ENCODE assay signal across 10 cellular contexts in genomic region chr12:99130808-99131538, GRCh38.
A peak's percentile ranks its signal among the peaks of the same experiment; 100 is the strongest.
DNase-seq lines count a peak whose midpoint lies in the region; ATAC-seq lines count a peak whose summit lies in the region.
"Had no signal": no experiment of that assay in that cellular context is flagged by ENCODE, and none has a peak within 500 bp of the region (broad histone marks: within the 10 kb centered on the region; RNA-seq: fewer than 3 reads in every experiment).

No MANE protein-coding gene starts in this region.

- 44% methylated on average over 3 of the region's 3 CpGs for WGBS in right cardiac atrium

- H3K36me3 Mint-ChIP-seq in CD4-positive, alpha-beta memory T cell: no peaks in the 10 kb centered on the region
- no peaks in the 10 kb centered on the region for H3K36me3 Mint-ChIP-seq in stimulated activated effector memory CD8-positive, alpha-beta T cell treated with anti-CD3 and anti-CD28 coated beads, Interleukin-12 subunit alpha, Interleukin-12 subunit beta, amount 100 ng/mL, for 72 hours

- H3K36me3 ChIP-seq in CD4-positive, alpha-beta memory T cell (ENCODE audit: insufficient read depth, low read length): no peaks in the 10 kb centered on the region

- no peaks in the 10 kb centered on the region for H3K4me1 Mint-ChIP-seq in CD4-positive, alpha-beta memory T cell
- no peaks in the 10 kb centered on the region for H3K4me1 Mint-ChIP-seq in stimulated activated effector memory CD8-positive, alpha-beta T cell treated with anti-CD3 and anti-CD28 coated beads, Interleukin-12 subunit alpha, Interleukin-12 subunit beta, amount 100 ng/mL, for 72 hours

- no peaks in the 10 kb centered on the region for H3K27me3 ChIP-seq in right cardiac atrium (ENCODE audit: control insufficient read depth, insufficient read depth)
- no peaks in the 10 kb centered on the region for H3K27me3 ChIP-seq in CD4-positive, alpha-beta memory T cell (ENCODE audit: insufficient read depth, low read length)

- H3K4me1 ChIP-seq in right cardiac atrium (ENCODE audit: control insufficient read depth, insufficient read depth, low read length): no peaks in the 10 kb centered on the region
- H3K4me1 ChIP-seq in CD4-positive, alpha-beta memory T cell (ENCODE audit: insufficient read depth, low read length): no peaks in the 10 kb centered on the region

- CTCF ChIA-PET in CD4-positive, alpha-beta memory T cell (lab: Charles Lee; ENCODE audit: partially characterized antibody): no interaction called here

- H3K27me3 Mint-ChIP-seq in CD4-positive, alpha-beta memory T cell: no peaks in the 10 kb centered on the region

- H3K9me3 ChIP-seq in right cardiac atrium (ENCODE audit: control insufficient read depth, low read length): no peaks in the 10 kb centered on the region
- no peaks in the 10 kb centered on the region for H3K9me3 ChIP-seq in CD4-positive, alpha-beta memory T cell (ENCODE audit: control insufficient read depth in 1 of 2, low read length in 2 of 2)

- intact Hi-C loops in right cardiac atrium (cut with DNase I): no loop called here
- intact Hi-C loops in CD4-positive, alpha-beta memory T cell (cut with micrococcal nuclease): no loop called here

- H3K27ac ChIP-seq in right cardiac atrium (ENCODE audit: low read length): peak overlapping the region; percentile 67
- no peak overlapping the region for H3K27ac ChIP-seq in CD4-positive, alpha-beta memory T cell (ENCODE audit: low read depth, low read length)

- ATAC-seq in GM18508 (IDR thresholded peaks at IDR 0.05; ENCODE audit: insufficient read depth, unreplicated experiment) (peak; percentile 95), HG02588 (IDR thresholded peaks at IDR 0.05; ENCODE audit: unreplicated experiment) (peak; percentile 90), right cardiac atrium (peak in 1 of 2 donors; percentile 57)
- ATAC-seq in stimulated activated effector memory CD8-positive, alpha-beta T cell treated with anti-CD3 and anti-CD28 coated beads, Interleukin-12 subunit alpha, Interleukin-12 subunit beta, amount 100 ng/mL, for 72 hours: no peak
- ATAC-seq: Panc1 had no signal

- peak overlapping the region; percentile 6 for H3K4me3 ChIP-seq in right cardiac atrium (ENCODE audit: low read length)
- H3K4me3 ChIP-seq in CD4-positive, alpha-beta memory T cell (ENCODE audit: low read length in 2 of 2): no peak overlapping the region

- H3K9me3 Mint-ChIP-seq in CD4-positive, alpha-beta memory T cell: peaks cover 0 to 4% (median 0%) of the 10 kb centered on the region in 8 donors
- H3K9me3 Mint-ChIP-seq in stimulated activated effector memory CD8-positive, alpha-beta T cell treated with anti-CD3 and anti-CD28 coated beads, Interleukin-12 subunit alpha, Interleukin-12 subunit beta, amount 100 ng/mL, for 72 hours: peaks cover 5% of the 10 kb centered on the region
- H3K9me3 Mint-ChIP-seq: nephron had no signal

- H3K27ac Mint-ChIP-seq in CD4-positive, alpha-beta memory T cell: no peak overlapping the region
- no peak overlapping the region for H3K27ac Mint-ChIP-seq in stimulated activated effector memory CD8-positive, alpha-beta T cell treated with anti-CD3 and anti-CD28 coated beads, Interleukin-12 subunit alpha, Interleukin-12 subunit beta, amount 100 ng/mL, for 72 hours
- H3K27ac Mint-ChIP-seq: nephron had no signal

- DNase-seq in M059J (ENCODE audit: low read depth): peak; percentile 22
- peak in 1 of 3 donors; percentile 10 for DNase-seq in right cardiac atrium
- no peak for DNase-seq in CD4-positive, alpha-beta memory T cell
- DNase-seq in retina: no peak
- DNase-seq in stimulated activated effector memory CD8-positive, alpha-beta T cell treated with anti-CD3 and anti-CD28 coated beads, Interleukin-12 subunit alpha, Interleukin-12 subunit beta, amount 100 ng/mL, for 72 hours (ENCODE audit: low spot score in 2 of 2): no peak
- no peak for DNase-seq in ecto neural progenitor cell (ENCODE audit: low spot score)

- POLR2A ChIA-PET in CD4-positive, alpha-beta memory T cell (lab: Charles Lee; ENCODE audit: partially characterized antibody): no interaction called here

- no peak overlapping the region for H3K4me3 Mint-ChIP-seq in CD4-positive, alpha-beta memory T cell
- H3K4me3 Mint-ChIP-seq in stimulated activated effector memory CD8-positive, alpha-beta T cell treated with anti-CD3 and anti-CD28 coated beads, Interleukin-12 subunit alpha, Interleukin-12 subunit beta, amount 100 ng/mL, for 72 hours: no peak overlapping the region
- H3K4me3 Mint-ChIP-seq: nephron had no signal
